Comparison of ENCODE assay signal across 13 cellular contexts in the genomic region with DNA sequence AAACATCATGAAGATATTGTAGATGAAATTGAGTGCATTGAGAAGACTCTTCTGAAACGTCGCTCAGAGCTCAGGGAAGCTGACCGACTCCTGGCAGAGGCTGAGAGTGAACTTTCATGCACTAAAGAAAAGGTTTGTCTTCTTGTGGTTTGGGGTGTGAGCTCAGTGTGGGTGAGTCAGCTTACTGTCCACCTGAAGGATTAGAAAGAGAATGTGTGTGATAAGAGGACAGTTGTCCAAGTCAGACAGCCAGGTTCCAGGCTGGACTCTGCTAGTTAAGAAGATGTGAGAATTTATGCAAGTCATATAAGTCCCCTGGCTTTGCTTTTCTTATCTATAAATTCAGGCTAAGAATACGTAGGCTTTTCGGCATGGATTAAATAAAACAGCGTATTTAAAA. TPM values are rescaled to one million over a fixed set of nuclear protein-coding genes. Genes with fewer than 3 reads are reported as not detected.
DNase-seq lines count a peak whose midpoint lies in the region; ATAC-seq, FAIRE-seq and TF ChIP-seq lines count a peak whose summit lies in the region.
"Had no signal": no experiment of that assay in that cellular context is flagged by ENCODE, and none has a peak within 500 bp of the region (broad histone marks: within the 10 kb centered on the region; RNA-seq: fewer than 3 reads in every experiment).

No MANE protein-coding gene starts in this region.

- in situ Hi-C loops in GM12878 (cut with MboI): no loop called here

- no peaks in the 10 kb centered on the region for H3K27me3 Mint-ChIP-seq in activated CD8-positive, alpha-beta memory T cell treated with anti-CD3 and anti-CD28 coated beads, Interleukin-2, amount 10 ng/mL, durations not matched to agents 7 days and 5 days

- TF ChIP-seq RAD21 in GM12878 (IDR thresholded peaks at IDR 0.05; ENCODE audit: insufficient read depth, low read depth, low read length): no peak

- no peaks in the 10 kb centered on the region for H3K27me3 ChIP-seq in GM12878 (replicated peaks in 1 of 2; ENCODE audit: control insufficient read depth in 2 of 2, insufficient read depth in 2 of 2, low read length in 1 of 2)

- no peak for TF ChIP-seq CTCF in GM12878 (IDR thresholded peaks at IDR 0.05 in 2 of 3, conservative IDR thresholded peaks at IDR 0.05 in 1 of 3; ENCODE audit: control insufficient read depth in 2 of 3, extremely low read depth in 1 of 3, insufficient read depth in 1 of 3, low read depth in 3 of 3, low read length in 3 of 3)
- no peak for TF ChIP-seq CTCF in lower leg skin (IDR thresholded peaks at IDR 0.05)

- peaks cover 69% of the 10 kb centered on the region for H3K36me3 Mint-ChIP-seq in activated CD8-positive, alpha-beta memory T cell treated with anti-CD3 and anti-CD28 coated beads, Interleukin-2, amount 10 ng/mL, durations not matched to agents 7 days and 5 days

- intact Hi-C loops in GM12878 (cut with micrococcal nuclease; ENCODE audit: unreplicated experiment) (loop anchor here (5.0 to 10.0 kb wide), 2 partner anchors 32 to 170 kb away; no protein-coding TSS in a partner anchor), lower leg skin (cut with DNase I; ENCODE audit: low total_unique reads) (no loop called here)

- peaks cover 51% of the 10 kb centered on the region for H3K4me1 Mint-ChIP-seq in activated CD8-positive, alpha-beta memory T cell treated with anti-CD3 and anti-CD28 coated beads, Interleukin-2, amount 10 ng/mL, durations not matched to agents 7 days and 5 days

- peak overlapping the region; percentile 4 for H3K27ac Mint-ChIP-seq in activated CD8-positive, alpha-beta memory T cell treated with anti-CD3 and anti-CD28 coated beads, Interleukin-2, amount 10 ng/mL, durations not matched to agents 7 days and 5 days

- SMC1A ChIA-PET in GM12878 (lab: Charles Lee; ENCODE audit: uncharacterized antibody, unreplicated experiment): interaction anchor here (1.1 to 2.6 kb wide), 6 partner anchors 11 to 79 kb away, joined by 3 to 19 read pairs (median 4); no protein-coding TSS in a partner anchor

- no TSS peak for BruUV-seq in GM12878 (replicated peaks; lab: Mats Ljungman, UMichigan)

- no peak overlapping the region for H2AFZ ChIP-seq in GM12878 (ENCODE audit: control insufficient read depth, low read depth, low read length)

- peak; percentile 41 for FAIRE-seq in GM12878 (lab: Jason Lieb, UNC)
- FAIRE-seq: H1, HTR-8/SVneo had no signal

- H3K36me3 ChIP-seq in GM12878 (ENCODE audit: control insufficient read depth in 2 of 2, insufficient read depth in 2 of 2, low read length in 1 of 2): peaks cover 9 to 41% of the 10 kb centered on the region in 2 experiments

- 84% methylated on average over 6 of the region's 6 CpGs for WGBS in GM12878 (ENCODE audit: insufficient coverage, insufficient replicate concordance, low lambda C conversion rate, missing lambda C conversion rate)
- WGBS in lower leg skin, 2 donors: 86 to 90% methylated on average over 6 of the region's 6 CpGs

- no peak for TF ChIP-seq EP300 in GM12878 (IDR thresholded peaks at IDR 0.05; ENCODE audit: borderline replicate concordance in 1 of 2, control insufficient read depth in 1 of 2, low read depth in 2 of 2, low read length in 2 of 2)

- H3K9me3 ChIP-seq in GM12878 (replicated peaks; ENCODE audit: control insufficient read depth, insufficient read depth, low read length): no peaks in the 10 kb centered on the region
- H3K9me3 ChIP-seq: SK-N-SH had no signal

- H3K9me3 Mint-ChIP-seq in activated CD8-positive, alpha-beta memory T cell treated with anti-CD3 and anti-CD28 coated beads, Interleukin-2, amount 10 ng/mL, durations not matched to agents 7 days and 5 days (ENCODE audit: low read depth): no peaks in the 10 kb centered on the region

- no peaks in the 10 kb centered on the region for H4K20me1 ChIP-seq in GM12878 (ENCODE audit: control insufficient read depth, insufficient read depth)

- no peak overlapping the region for H3K27ac ChIP-seq in GM12878 (ENCODE audit: control insufficient read depth, insufficient read depth)

- peaks cover 13% of the 10 kb centered on the region for H3K4me1 ChIP-seq in GM12878 (ENCODE audit: control insufficient read depth, insufficient read depth, low read length)

- H3K9ac ChIP-seq in GM12878 (ENCODE audit: control insufficient read depth, insufficient read depth, low read length): no peak overlapping the region
- H3K9ac ChIP-seq: SK-N-SH had no signal

- no peak overlapping the region for H3K4me2 ChIP-seq in GM12878 (ENCODE audit: control insufficient read depth, insufficient read depth)
- H3K4me2 ChIP-seq: SK-N-SH had no signal

- RAD21 ChIA-PET in GM12878 (lab: Charles Lee; ENCODE audit: unreplicated experiment): interaction anchor here (1.9 kb wide), 1 partner anchor 45 kb away, joined by 4 read pairs; no protein-coding TSS in a partner anchor

- ATAC-seq in activated CD8-positive, alpha-beta memory T cell treated with anti-CD3 and anti-CD28 coated beads, Interleukin-2, amount 10 ng/mL, durations not matched to agents 7 days and 5 days: no peak
- ATAC-seq in GM12878 (peak; percentile 47), HG03108 (IDR thresholded peaks at IDR 0.05; ENCODE audit: unreplicated experiment) (no peak)

- TF ChIP-seq POLR2A in GM12878 (IDR thresholded peaks at IDR 0.05; ENCODE audit: low read depth, low read length): no peak
- no peak for TF ChIP-seq POLR2A in lower leg skin (IDR thresholded peaks at IDR 0.05)

- H3K4me3 ChIP-seq in GM12878 (no peak overlapping the region), lower leg skin (ENCODE audit: low read depth, poor library complexity, severe bottlenecking) (no peak overlapping the region)

- no peaks in the 10 kb centered on the region for H3K79me2 ChIP-seq in GM12878 (ENCODE audit: control insufficient read depth, insufficient read depth, low read length)

- CTCF ChIA-PET in activated CD8-positive, alpha-beta memory T cell treated with anti-CD3 and anti-CD28 coated beads, Interleukin-2, amount 10 ng/mL, durations not matched to agents 7 days and 5 days (lab: Charles Lee): interaction anchor here (1.8 kb wide), 1 partner anchor 15 kb away, joined by 6 read pairs; no protein-coding TSS in a partner anchor
- CTCF ChIA-PET in GM12878 (lab: Yijun Ruan, JAX): interaction anchor here (1.3 kb wide), 1 partner anchor 33 kb away, joined by 5 read pairs; no protein-coding TSS in a partner anchor

- DNase-seq in activated CD8-positive, alpha-beta memory T cell treated with anti-CD3 and anti-CD28 coated beads, Interleukin-2, amount 10 ng/mL, durations not matched to agents 7 days and 5 days: no peak
- no peak for DNase-seq in activated CD8-positive, alpha-beta memory T cell treated with anti-CD3 and anti-CD28 coated beads, Interleukin-2, amount 50 U/mL, for 4 hours
- DNase-seq in OCI-M1 (lab: John Stamatoyannopoulos, UW) (peak; percentile 77), GM12878 (ENCODE audit: low read depth, low spot score) (no peak), renal cortical epithelial cell (ENCODE audit: low read depth) (peak; percentile 67), lower leg skin (ENCODE audit: low spot score in 2 of 2) (no peak)
- DNase-seq in stimulated activated CD4-positive, alpha-beta T cell treated with anti-CD3 and anti-CD28 coated beads, Interleukin-12 subunit alpha, Interleukin-12 subunit beta, amount 100 ng/mL, for 4 hours: no peak
- DNase-seq: NCI-H748 treated with DMSO at 0.1 percent for 48 hours, occipital lobe, SK-N-SH had no signal

- POLR2A ChIA-PET in GM12878 (lab: Charles Lee): interaction anchor here (0.6 to 1.4 kb wide), 3 partner anchors 32 to 218 kb away, joined by 3 read pairs; no protein-coding TSS in a partner anchor

- no peak overlapping the region for H3K4me3 Mint-ChIP-seq in activated CD8-positive, alpha-beta memory T cell treated with anti-CD3 and anti-CD28 coated beads, Interleukin-2, amount 10 ng/mL, durations not matched to agents 7 days and 5 days

TF ChIP-seq in GM12878, 131 proteins besides CTCF, POLR2A, EP300 and RAD21:
- TF ChIP-seq RUNX3 (IDR thresholded peaks at IDR 0.05; ENCODE audit: low read length): peak; percentile 65
- TF ChIP-seq ZNF274 (IDR thresholded peaks at IDR 0.05; ENCODE audit: insufficient read depth, insufficient read length): no peak
- TF ChIP-seq, protein P1, sequence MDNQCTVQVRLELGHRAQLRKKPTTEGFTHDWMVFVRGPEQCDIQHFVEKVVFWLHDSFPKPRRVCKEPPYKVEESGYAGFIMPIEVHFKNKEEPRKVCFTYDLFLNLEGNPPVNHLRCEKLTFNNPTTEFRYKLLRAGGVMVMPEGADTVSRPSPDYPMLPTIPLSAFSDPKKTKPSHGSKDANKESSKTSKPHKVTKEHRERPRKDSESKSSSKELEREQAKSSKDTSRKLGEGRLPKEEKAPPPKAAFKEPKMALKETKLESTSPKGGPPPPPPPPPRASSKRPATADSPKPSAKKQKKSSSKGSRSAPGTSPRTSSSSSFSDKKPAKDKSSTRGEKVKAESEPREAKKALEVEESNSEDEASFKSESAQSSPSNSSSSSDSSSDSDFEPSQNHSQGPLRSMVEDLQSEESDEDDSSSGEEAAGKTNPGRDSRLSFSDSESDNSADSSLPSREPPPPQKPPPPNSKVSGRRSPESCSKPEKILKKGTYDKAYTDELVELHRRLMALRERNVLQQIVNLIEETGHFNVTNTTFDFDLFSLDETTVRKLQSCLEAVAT (IDR thresholded peaks at IDR 0.05): 0 out of 2 replicates have a peak, but pooled peaks have one; percentile 39

RNA-seq across cellular contexts. Expression of a gene that starts 46.9 kb away (rescaled TPM):
- total RNA-seq in activated CD8-positive, alpha-beta memory T cell treated with anti-CD3 and anti-CD28 coated beads, Interleukin-2, amount 10 ng/mL, durations not matched to agents 7 days and 5 days: 10 to 100 TPM; 57.6 to 71.2 TPM
- 35.6 and 36.7 TPM in 2 replicates for total RNA-seq in GM12878 (2013; cell fraction: nucleolus; rRNA removed)
- total RNA-seq in GM12878 (2014; rRNA removed) (16.9 and 21.0 TPM in 2 replicates), GM12878 (2014; rRNA removed; fragmentation: Illumina TruSeq; extraction: Trizol) (24.9 and 25.7 TPM in 2 replicates), GM12878 (2021) (46.7 and 51.1 TPM in 2 replicates), renal cortical epithelial cell (21.5 and 55.8 TPM in 2 replicates), lower leg skin (10 to 100 TPM; 43.9 to 50.8 (median 49.6) TPM)
- 14.7 TPM for polyA plus RNA-seq in GM12878 (2011; ENCODE audit: low read depth)
- polyA plus RNA-seq in GM12878 (2011; rRNA removed) (23.7 and 32.9 TPM in 2 replicates), GM12878 (2014; fragmentation: Illumina TruSeq; extraction: Trizol) (40.8 and 48.7 TPM in 2 replicates), GM12878 (2014; fragmentation: Nextera tagmentation; extraction: Ambion mirVana) (10 to 100 TPM; 21.3 to 26.0 TPM), GM12878 (2014; rRNA removed) (15.2 and 16.7 TPM in 2 replicates), GM12878 (2016; fragmentation: Nextera tagmentation; extraction: Ambion mirVana) (10 to 100 TPM; 57.4 to 59.9 TPM)
- polyA plus RNA-seq in GM12878 (2011; cell fraction: cytosol; rRNA removed): 9.2 and 15.0 TPM in 2 replicates
- polyA plus RNA-seq in GM12878 (2011; cell fraction: nucleus; rRNA removed): 22.0 and 23.5 TPM in 2 replicates
- polyA plus RNA-seq in GM12878 (2012): 20.5 and 29.2 TPM in 2 replicates
- 12.1 and 15.5 TPM in 2 replicates for polyA minus RNA-seq in GM12878 (2011; rRNA and poly(A)+ RNA removed)
- polyA minus RNA-seq in GM12878 (2011; cell fraction: cytosol; rRNA and poly(A)+ RNA removed): 8.8 and 10.2 TPM in 2 replicates
- 16.1 and 26.0 TPM in 2 replicates for polyA minus RNA-seq in GM12878 (2011; cell fraction: nucleus; rRNA and poly(A)+ RNA removed)

Comparison
In these comparisons a context has a peak if more than half of its experiments do, and no peak if none do; other contexts are left out.
1. DNase-seq: peak in OCI-M1 (single experiment) and renal cortical epithelial cell (single experiment); none in activated CD8-positive, alpha-beta memory T cell treated with anti-CD3 and anti-CD28 coated beads, Interleukin-2, amount 10 ng/mL, durations not matched to agents 7 days and 5 days (single experiment), activated CD8-positive, alpha-beta memory T cell treated with anti-CD3 and anti-CD28 coated beads, Interleukin-2, amount 50 U/mL, for 4 hours (single experiment), GM12878 (single experiment), stimulated activated CD4-positive, alpha-beta T cell treated with anti-CD3 and anti-CD28 coated beads, Interleukin-12 subunit alpha, Interleukin-12 subunit beta, amount 100 ng/mL, for 4 hours (single experiment) and lower leg skin (0 of 2).